In genomic region chr7:38629621-38630020, GRCh38 we compare ENCODE assay signal across 1 cellular context.
TF ChIP-seq lines count a peak whose summit lies in the region.

No MANE protein-coding gene starts in this region.

TF ChIP-seq in WTC11, 78 proteins besides CTCF, POLR2A, EP300 and RAD21 (continued from another document):
- TF ChIP-seq, protein P1, sequence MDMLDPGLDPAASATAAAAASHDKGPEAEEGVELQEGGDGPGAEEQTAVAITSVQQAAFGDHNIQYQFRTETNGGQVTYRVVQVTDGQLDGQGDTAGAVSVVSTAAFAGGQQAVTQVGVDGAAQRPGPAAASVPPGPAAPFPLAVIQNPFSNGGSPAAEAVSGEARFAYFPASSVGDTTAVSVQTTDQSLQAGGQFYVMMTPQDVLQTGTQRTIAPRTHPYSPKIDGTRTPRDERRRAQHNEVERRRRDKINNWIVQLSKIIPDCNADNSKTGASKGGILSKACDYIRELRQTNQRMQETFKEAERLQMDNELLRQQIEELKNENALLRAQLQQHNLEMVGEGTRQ (CRISPR knock-in tag; IDR thresholded peaks at IDR 0.05): no peak
- TF ChIP-seq, protein P2, sequence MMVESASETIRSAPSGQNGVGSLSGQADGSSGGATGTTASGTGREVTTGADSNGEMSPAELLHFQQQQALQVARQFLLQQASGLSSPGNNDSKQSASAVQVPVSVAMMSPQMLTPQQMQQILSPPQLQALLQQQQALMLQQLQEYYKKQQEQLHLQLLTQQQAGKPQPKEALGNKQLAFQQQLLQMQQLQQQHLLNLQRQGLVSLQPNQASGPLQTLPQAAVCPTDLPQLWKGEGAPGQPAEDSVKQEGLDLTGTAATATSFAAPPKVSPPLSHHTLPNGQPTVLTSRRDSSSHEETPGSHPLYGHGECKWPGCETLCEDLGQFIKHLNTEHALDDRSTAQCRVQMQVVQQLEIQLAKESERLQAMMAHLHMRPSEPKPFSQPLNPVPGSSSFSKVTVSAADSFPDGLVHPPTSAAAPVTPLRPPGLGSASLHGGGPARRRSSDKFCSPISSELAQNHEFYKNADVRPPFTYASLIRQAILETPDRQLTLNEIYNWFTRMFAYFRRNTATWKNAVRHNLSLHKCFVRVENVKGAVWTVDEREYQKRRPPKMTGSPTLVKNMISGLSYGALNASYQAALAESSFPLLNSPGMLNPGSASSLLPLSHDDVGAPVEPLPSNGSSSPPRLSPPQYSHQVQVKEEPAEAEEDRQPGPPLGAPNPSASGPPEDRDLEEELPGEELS (CRISPR knock-in tag; IDR thresholded peaks at IDR 0.05): no peak
- TF ChIP-seq ELF4 (CRISPR knock-in tag; IDR thresholded peaks at IDR 0.05; ENCODE audit: low read depth) (no peak), ESRRA (CRISPR knock-in tag; IDR thresholded peaks at IDR 0.05; ENCODE audit: borderline replicate concordance) (no peak), ATF6 (CRISPR knock-in tag; IDR thresholded peaks at IDR 0.05) (no peak), TEAD4 (CRISPR knock-in tag; IDR thresholded peaks at IDR 0.05) (no peak), ZNF281 (CRISPR knock-in tag; IDR thresholded peaks at IDR 0.05) (no peak), FOXJ3 (CRISPR knock-in tag; IDR thresholded peaks at IDR 0.05; ENCODE audit: borderline replicate concordance) (no peak), MYBL2 (CRISPR knock-in tag; IDR thresholded peaks at IDR 0.05) (no peak)
- TF ChIP-seq, protein P3, sequence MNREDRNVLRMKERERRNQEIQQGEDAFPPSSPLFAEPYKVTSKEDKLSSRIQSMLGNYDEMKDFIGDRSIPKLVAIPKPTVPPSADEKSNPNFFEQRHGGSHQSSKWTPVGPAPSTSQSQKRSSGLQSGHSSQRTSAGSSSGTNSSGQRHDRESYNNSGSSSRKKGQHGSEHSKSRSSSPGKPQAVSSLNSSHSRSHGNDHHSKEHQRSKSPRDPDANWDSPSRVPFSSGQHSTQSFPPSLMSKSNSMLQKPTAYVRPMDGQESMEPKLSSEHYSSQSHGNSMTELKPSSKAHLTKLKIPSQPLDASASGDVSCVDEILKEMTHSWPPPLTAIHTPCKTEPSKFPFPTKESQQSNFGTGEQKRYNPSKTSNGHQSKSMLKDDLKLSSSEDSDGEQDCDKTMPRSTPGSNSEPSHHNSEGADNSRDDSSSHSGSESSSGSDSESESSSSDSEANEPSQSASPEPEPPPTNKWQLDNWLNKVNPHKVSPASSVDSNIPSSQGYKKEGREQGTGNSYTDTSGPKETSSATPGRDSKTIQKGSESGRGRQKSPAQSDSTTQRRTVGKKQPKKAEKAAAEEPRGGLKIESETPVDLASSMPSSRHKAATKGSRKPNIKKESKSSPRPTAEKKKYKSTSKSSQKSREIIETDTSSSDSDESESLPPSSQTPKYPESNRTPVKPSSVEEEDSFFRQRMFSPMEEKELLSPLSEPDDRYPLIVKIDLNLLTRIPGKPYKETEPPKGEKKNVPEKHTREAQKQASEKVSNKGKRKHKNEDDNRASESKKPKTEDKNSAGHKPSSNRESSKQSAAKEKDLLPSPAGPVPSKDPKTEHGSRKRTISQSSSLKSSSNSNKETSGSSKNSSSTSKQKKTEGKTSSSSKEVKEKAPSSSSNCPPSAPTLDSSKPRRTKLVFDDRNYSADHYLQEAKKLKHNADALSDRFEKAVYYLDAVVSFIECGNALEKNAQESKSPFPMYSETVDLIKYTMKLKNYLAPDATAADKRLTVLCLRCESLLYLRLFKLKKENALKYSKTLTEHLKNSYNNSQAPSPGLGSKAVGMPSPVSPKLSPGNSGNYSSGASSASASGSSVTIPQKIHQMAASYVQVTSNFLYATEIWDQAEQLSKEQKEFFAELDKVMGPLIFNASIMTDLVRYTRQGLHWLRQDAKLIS (CRISPR knock-in tag; IDR thresholded peaks at IDR 0.05; ENCODE audit: borderline replicate concordance): no peak
- TF ChIP-seq, protein P4, sequence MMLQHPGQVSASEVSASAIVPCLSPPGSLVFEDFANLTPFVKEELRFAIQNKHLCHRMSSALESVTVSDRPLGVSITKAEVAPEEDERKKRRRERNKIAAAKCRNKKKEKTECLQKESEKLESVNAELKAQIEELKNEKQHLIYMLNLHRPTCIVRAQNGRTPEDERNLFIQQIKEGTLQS (CRISPR knock-in tag; conservative IDR thresholded peaks at IDR 0.05): no peak
TF ChIP-seq in WTC11: peak in this region for 0.
